In genomic region chr1:94805912-94806311, GRCh38 we compare ENCODE assay signal across 8 cellular contexts. TPM values are rescaled to one million over a fixed set of nuclear protein-coding genes. Genes with fewer than 3 reads are reported as not detected.
DNase-seq lines count a peak whose midpoint lies in the region; ATAC-seq and TF ChIP-seq lines count a peak whose summit lies in the region.

No MANE protein-coding gene starts in this region.

- H3K4me1 Mint-ChIP-seq in activated naive CD8-positive, alpha-beta T cell treated with anti-CD3 and anti-CD28 coated beads, Interleukin-2, amount 10 ng/mL, durations not matched to agents 7 days and 5 days, result peaks cover 14% of the 10 kb centered on the region

- in situ Hi-C loops in SK-MEL-5 (cut with HindIII; ENCODE audit: low pct_unique_long_range_greater_than_20kb, low sequenced_read_pairs), result no loop called here

- intact Hi-C loops in posterior vena cava (cut with DNase I), result loop anchor here (5.0 to 10.0 kb wide), 2 partner anchors 281 to 284 kb away; no protein-coding TSS in a partner anchor

- H3K27ac Mint-ChIP-seq in activated naive CD8-positive, alpha-beta T cell treated with anti-CD3 and anti-CD28 coated beads, Interleukin-2, amount 10 ng/mL, durations not matched to agents 7 days and 5 days, result no peak overlapping the region

- no peak overlapping the region for H3K4me3 Mint-ChIP-seq in activated naive CD8-positive, alpha-beta T cell treated with anti-CD3 and anti-CD28 coated beads, Interleukin-2, amount 10 ng/mL, durations not matched to agents 7 days and 5 days

- H3K4me1 ChIP-seq in cardiac muscle cell (ENCODE audit: low read depth), result peaks cover 32% of the 10 kb centered on the region

- no peaks in the 10 kb centered on the region for H3K9me3 Mint-ChIP-seq in activated naive CD8-positive, alpha-beta T cell treated with anti-CD3 and anti-CD28 coated beads, Interleukin-2, amount 10 ng/mL, durations not matched to agents 7 days and 5 days

- H3K36me3 Mint-ChIP-seq in activated naive CD8-positive, alpha-beta T cell treated with anti-CD3 and anti-CD28 coated beads, Interleukin-2, amount 10 ng/mL, durations not matched to agents 7 days and 5 days, result no peaks in the 10 kb centered on the region

- H3K27me3 ChIP-seq in cardiac muscle cell, result no peaks in the 10 kb centered on the region

- H3K27ac ChIP-seq in cardiac muscle cell, result no peak overlapping the region

- no peaks in the 10 kb centered on the region for H3K36me3 ChIP-seq in cardiac muscle cell

- TF ChIP-seq CTCF in AG10803 (conservative IDR thresholded peaks at IDR 0.05; ENCODE audit: low read length) (peak; percentile 97), cardiac muscle cell (IDR thresholded peaks at IDR 0.05; ENCODE audit: low read depth, low read length) (peak; percentile 97)

- H3K4me3 ChIP-seq in AG10803 (ENCODE audit: low read length), result peak overlapping the region; percentile 34
- no peak overlapping the region for H3K4me3 ChIP-seq in cardiac muscle cell

- peak; percentile 57 for ATAC-seq in GM18511 (IDR thresholded peaks at IDR 0.05; ENCODE audit: unreplicated experiment)
- ATAC-seq in activated naive CD8-positive, alpha-beta T cell treated with anti-CD3 and anti-CD28 coated beads, Interleukin-2, amount 10 ng/mL, durations not matched to agents 7 days and 5 days (ENCODE audit: low read depth), result no peak

- DNase-seq in AG10803 (ENCODE audit: low read depth), result peak; percentile 57
- DNase-seq in HPDE6-E6E7 (ENCODE audit: extremely low spot score), result peak; percentile 39
- DNase-seq in SK-MEL-5 (ENCODE audit: low read depth, low spot score), result peak; percentile 74
- peak; percentile 47 for DNase-seq in activated naive CD8-positive, alpha-beta T cell treated with anti-CD3 and anti-CD28 coated beads, Interleukin-2, amount 10 ng/mL, durations not matched to agents 7 days and 5 days
- peak; percentile 62 to 78 for DNase-seq in cardiac muscle cell (ENCODE audit: low read depth in 1 of 2, low spot score in 1 of 2)
- peak; percentile 49 for DNase-seq in putamen (ENCODE audit: low spot score)
- no peak for DNase-seq in posterior vena cava (ENCODE audit: low spot score)

- peaks cover 2% of the 10 kb centered on the region for H3K27me3 Mint-ChIP-seq in activated naive CD8-positive, alpha-beta T cell treated with anti-CD3 and anti-CD28 coated beads, Interleukin-2, amount 10 ng/mL, durations not matched to agents 7 days and 5 days

- POLR2A ChIA-PET in activated naive CD8-positive, alpha-beta T cell treated with anti-CD3 and anti-CD28 coated beads, Interleukin-2, amount 10 ng/mL, durations not matched to agents 7 days and 5 days (lab: Charles Lee), result no interaction called here

- no peaks in the 10 kb centered on the region for H3K9me3 ChIP-seq in cardiac muscle cell (ENCODE audit: low read depth)

RNA-seq across cellular contexts. Expression of gene SLC44A3, which starts 14.2 kb away (rescaled TPM):
- 15.0 and 17.7 TPM in 2 replicates for total RNA-seq in SK-MEL-5 (2014; rRNA removed; shearing (Covaris generic))
- polyA plus RNA-seq in SK-MEL-5 (2015; cell fraction: cytosol; rRNA removed), result 12.7 and 15.6 TPM in 2 replicates
- 10.8 and 13.1 TPM in 2 replicates for polyA plus RNA-seq in SK-MEL-5 (2015; cell fraction: nucleus; rRNA removed)
- 1 to 10 TPM in 1 of 2 experiments, under 1 TPM in 1; 0.42 to 1.5 TPM for total RNA-seq in activated naive CD8-positive, alpha-beta T cell treated with anti-CD3 and anti-CD28 coated beads, Interleukin-2, amount 10 ng/mL, durations not matched to agents 7 days and 5 days
- 3.2 and 17.8 TPM in 2 replicates for total RNA-seq in cardiac muscle cell
- polyA plus RNA-seq in cardiac muscle cell, result 1.1 and 1.2 TPM in 2 replicates
- 10 to 100 TPM in 1 of 2 donors, 1 to 10 TPM in 1; 7.7 to 10.9 TPM for total RNA-seq in posterior vena cava
